ENCODE assay signal across 1 cellular context in genomic region chr11:120577624-120578363, GRCh38.
TF ChIP-seq lines count a peak whose summit lies in the region.

No MANE protein-coding gene starts in this region.

TF ChIP-seq in Ishikawa, 13 proteins besides CTCF, POLR2A, EP300 and RAD21 (continued from another document):
- TF ChIP-seq, protein P1, sequence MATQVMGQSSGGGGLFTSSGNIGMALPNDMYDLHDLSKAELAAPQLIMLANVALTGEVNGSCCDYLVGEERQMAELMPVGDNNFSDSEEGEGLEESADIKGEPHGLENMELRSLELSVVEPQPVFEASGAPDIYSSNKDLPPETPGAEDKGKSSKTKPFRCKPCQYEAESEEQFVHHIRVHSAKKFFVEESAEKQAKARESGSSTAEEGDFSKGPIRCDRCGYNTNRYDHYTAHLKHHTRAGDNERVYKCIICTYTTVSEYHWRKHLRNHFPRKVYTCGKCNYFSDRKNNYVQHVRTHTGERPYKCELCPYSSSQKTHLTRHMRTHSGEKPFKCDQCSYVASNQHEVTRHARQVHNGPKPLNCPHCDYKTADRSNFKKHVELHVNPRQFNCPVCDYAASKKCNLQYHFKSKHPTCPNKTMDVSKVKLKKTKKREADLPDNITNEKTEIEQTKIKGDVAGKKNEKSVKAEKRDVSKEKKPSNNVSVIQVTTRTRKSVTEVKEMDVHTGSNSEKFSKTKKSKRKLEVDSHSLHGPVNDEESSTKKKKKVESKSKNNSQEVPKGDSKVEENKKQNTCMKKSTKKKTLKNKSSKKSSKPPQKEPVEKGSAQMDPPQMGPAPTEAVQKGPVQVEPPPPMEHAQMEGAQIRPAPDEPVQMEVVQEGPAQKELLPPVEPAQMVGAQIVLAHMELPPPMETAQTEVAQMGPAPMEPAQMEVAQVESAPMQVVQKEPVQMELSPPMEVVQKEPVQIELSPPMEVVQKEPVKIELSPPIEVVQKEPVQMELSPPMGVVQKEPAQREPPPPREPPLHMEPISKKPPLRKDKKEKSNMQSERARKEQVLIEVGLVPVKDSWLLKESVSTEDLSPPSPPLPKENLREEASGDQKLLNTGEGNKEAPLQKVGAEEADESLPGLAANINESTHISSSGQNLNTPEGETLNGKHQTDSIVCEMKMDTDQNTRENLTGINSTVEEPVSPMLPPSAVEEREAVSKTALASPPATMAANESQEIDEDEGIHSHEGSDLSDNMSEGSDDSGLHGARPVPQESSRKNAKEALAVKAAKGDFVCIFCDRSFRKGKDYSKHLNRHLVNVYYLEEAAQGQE (IDR thresholded peaks at IDR 0.05; ENCODE audit: low read depth), result peak; percentile 66
- TF ChIP-seq NFIC (IDR thresholded peaks at IDR 0.05), result no peak
